Comparison of ENCODE assay signal across 13 cellular contexts in genomic region chr16:73743665-73744496, GRCh38.
A peak's percentile ranks its signal among the peaks of the same experiment; 100 is the strongest.
DNase-seq lines count a peak whose midpoint lies in the region; ATAC-seq and TF ChIP-seq lines count a peak whose summit lies in the region.
"Had no signal": no experiment of that assay in that cellular context is flagged by ENCODE, and none has a peak within 500 bp of the region (broad histone marks: within the 10 kb centered on the region; RNA-seq: fewer than 3 reads in every experiment).

No MANE protein-coding gene starts in this region.

- no peak overlapping the region for H3K14ac ChIP-seq in IMR-90 (replicated peaks; ENCODE audit: low read depth, low read length)

- H4K91ac ChIP-seq in IMR-90 (ENCODE audit: insufficient read depth, low read depth, low read length), result no peak overlapping the region

- no peaks in the 10 kb centered on the region for H3K36me3 Mint-ChIP-seq in neural crest cell (ENCODE audit: low read depth)

- H3K27ac ChIP-seq in IMR-90 (ENCODE audit: insufficient read depth, low read length) (no peak overlapping the region), right atrium auricular region (no peak overlapping the region)
- H3K27ac ChIP-seq: vagina had no signal

- peaks cover 8% of the 10 kb centered on the region for H3K9me3 Mint-ChIP-seq in neural crest cell

- no peak overlapping the region for H3K9ac ChIP-seq in IMR-90 (ENCODE audit: low read depth, low read length)

- BruUV-seq in IMR-90 (replicated peaks; lab: Mats Ljungman, UMichigan), result no TSS peak

- POLR2A ChIA-PET in IMR-90 (lab: Charles Lee; ENCODE audit: unreplicated experiment), result no interaction called here

- dilution Hi-C loops in IMR-90 (cut with HindIII; ENCODE audit: low sequenced_read_pairs, unreplicated experiment), result no loop called here

- H2BK20ac ChIP-seq in IMR-90 (ENCODE audit: low read depth, low read length), result no peak overlapping the region

- H3K4ac ChIP-seq in IMR-90 (ENCODE audit: low read depth, low read length), result no peak overlapping the region

- no peak for ATAC-seq in IMR-90 (ENCODE audit: low read depth)

- no peak for TF ChIP-seq CTCF in IMR-90 (conservative IDR thresholded peaks at IDR 0.05; ENCODE audit: low read depth, low read length)
- peak; percentile 26 for TF ChIP-seq CTCF in neural crest cell (conservative IDR thresholded peaks at IDR 0.05)
- no peak for TF ChIP-seq CTCF in GM20000 (IDR thresholded peaks at IDR 0.05; ENCODE audit: extremely low read depth, missing control alignments)
- TF ChIP-seq CTCF in right atrium auricular region (IDR thresholded peaks at IDR 0.05), result peak in 1 of 2 donors; percentile 17

- H3K9me1 ChIP-seq in IMR-90 (ENCODE audit: insufficient read depth, low read length), result no peaks in the 10 kb centered on the region

- H2AK5ac ChIP-seq in IMR-90 (ENCODE audit: low read depth, low read length), result no peak overlapping the region

- no peak overlapping the region for H3K4me2 ChIP-seq in IMR-90 (ENCODE audit: low read depth, low read length)

- H3K4me1 ChIP-seq in IMR-90 (ENCODE audit: control insufficient read depth, insufficient read depth, low read length), result no peaks in the 10 kb centered on the region
- H3K4me1 ChIP-seq in right atrium auricular region, result no peaks in the 10 kb centered on the region
- H3K4me1 ChIP-seq: vagina had no signal

- no peak overlapping the region for H2BK5ac ChIP-seq in IMR-90 (ENCODE audit: low read depth, low read length, poor library complexity, severe bottlenecking)

- CTCF ChIA-PET in IMR-90 (lab: Yijun Ruan, JAX), result interaction anchor here (0.8 kb wide), 1 partner anchor 26 kb away, joined by 3 read pairs; no protein-coding TSS in a partner anchor

- no peak overlapping the region for H3K4me3 Mint-ChIP-seq in neural crest cell
- H3K4me3 Mint-ChIP-seq: activated B cell treated with CpG ODN at 0.5 μM for 24 hours had no signal

- no peak overlapping the region for H4K8ac ChIP-seq in IMR-90 (ENCODE audit: low read depth in 2 of 2, low read length in 2 of 2)

- H4K20me1 ChIP-seq in IMR-90 (ENCODE audit: insufficient read depth, low read length), result no peaks in the 10 kb centered on the region

- in situ Hi-C loops in IMR-90 (cut with MboI; ENCODE audit: low sequenced_read_pairs), result no loop called here

- no peak overlapping the region for H2AFZ ChIP-seq in IMR-90 (replicated peaks; ENCODE audit: low read length, poor library complexity)

- H2BK15ac ChIP-seq in IMR-90 (ENCODE audit: low read depth, low read length), result no peak overlapping the region

- H3K4me1 Mint-ChIP-seq in neural crest cell, result peaks cover 3% of the 10 kb centered on the region
- H3K4me1 Mint-ChIP-seq: activated B cell treated with CpG ODN at 0.5 μM for 24 hours had no signal

- 80% methylated on average over 4 of the region's 11 CpGs; no CpG with 5 or more reads in 1 of the 2 experiments for WGBS in IMR-90 (ENCODE audit: extremely low coverage in 2 of 2, insufficient read length in 1 of 2), 2 experiments

- H3K4me3 ChIP-seq in IMR-90 (ENCODE audit: insufficient read depth, low read depth, low read length), result no peak overlapping the region
- no peak overlapping the region for H3K4me3 ChIP-seq in right atrium auricular region
- H3K4me3 ChIP-seq: vagina had no signal

- no peak overlapping the region for H2AK9ac ChIP-seq in IMR-90 (replicated peaks; ENCODE audit: low read depth, low read length, poor library complexity)

- H3K18ac ChIP-seq in IMR-90 (ENCODE audit: low read depth, low read length), result no peak overlapping the region

- H3K36me3 ChIP-seq in IMR-90 (ENCODE audit: control insufficient read depth, insufficient read depth, low read length) (no peaks in the 10 kb centered on the region), right atrium auricular region (no peaks in the 10 kb centered on the region)
- H3K36me3 ChIP-seq: vagina had no signal

- peak; percentile 9 for DNase-seq in NCI-H345 (lab: John Stamatoyannopoulos, UW)
- no peak for DNase-seq in NCI-H345 treated with DMSO at 0.1 percent for 48 hours (lab: John Stamatoyannopoulos, UW; ENCODE audit: unreplicated experiment)
- DNase-seq in IMR-90, result no peak
- peak; percentile 9 for DNase-seq in UCSD-AML1 (lab: John Stamatoyannopoulos, UW; ENCODE audit: unreplicated experiment)
- no peak for DNase-seq in neural crest cell (ENCODE audit: low read depth, low spot score)
- no peak for DNase-seq in NCI-H1436 treated with DMSO at 0.1 percent for 48 hours (lab: John Stamatoyannopoulos, UW)
- no peak for DNase-seq in GM20000 (ENCODE audit: low spot score)
- no peak for DNase-seq in right atrium auricular region (ENCODE audit: low spot score)
- DNase-seq: activated B cell treated with CpG ODN at 0.5 μM for 24 hours; activated T-cell treated with anti-CD3 and anti-CD28 coated beads, Interleukin-2, amount 50 U/mL, for 48 hours; NCI-H524; occipital lobe had no signal

- no peaks in the 10 kb centered on the region for H3K27me3 Mint-ChIP-seq in neural crest cell (ENCODE audit: low read depth)
- H3K27me3 Mint-ChIP-seq: activated B cell treated with CpG ODN at 0.5 μM for 24 hours had no signal

- H3K27me3 ChIP-seq in IMR-90 (ENCODE audit: control insufficient read depth, insufficient read depth, low read length) (no peaks in the 10 kb centered on the region), right atrium auricular region (no peaks in the 10 kb centered on the region)
- H3K27me3 ChIP-seq: vagina had no signal

- no peak for TF ChIP-seq POLR2A in IMR-90 (IDR thresholded peaks at IDR 0.05; ENCODE audit: low read depth, low read length)

- H2BK120ac ChIP-seq in IMR-90 (ENCODE audit: low read depth, low read length), result no peak overlapping the region

- H3K9me3 ChIP-seq in IMR-90 (ENCODE audit: control insufficient read depth, insufficient read depth, low read length), result no peaks in the 10 kb centered on the region
- H3K9me3 ChIP-seq in right atrium auricular region, result peaks cover 0 to 15% of the 10 kb centered on the region in 2 donors
- H3K9me3 ChIP-seq: vagina had no signal

- H3K79me1 ChIP-seq in IMR-90 (ENCODE audit: low read depth in 1 of 2, low read length in 2 of 2), result no peaks in the 10 kb centered on the region

- no peak overlapping the region for H3K56ac ChIP-seq in IMR-90 (ENCODE audit: extremely low read depth, insufficient read depth, low read length)

- no peak overlapping the region for H4K5ac ChIP-seq in IMR-90 (ENCODE audit: low read depth, low read length)

- TF ChIP-seq RAD21 in IMR-90 (IDR thresholded peaks at IDR 0.05; ENCODE audit: low read length), result no peak

- no peak overlapping the region for H3K27ac Mint-ChIP-seq in neural crest cell (ENCODE audit: unreplicated experiment)
- H3K27ac Mint-ChIP-seq: activated B cell treated with CpG ODN at 0.5 μM for 24 hours had no signal

- intact Hi-C loops in IMR-90 (cut with micrococcal nuclease), result no loop called here

- no peak overlapping the region for H3K23ac ChIP-seq in IMR-90 (ENCODE audit: low read depth, low read length)

TF ChIP-seq in IMR-90, 13 proteins besides CTCF, POLR2A, EP300 and RAD21:
- TF ChIP-seq MAFK (IDR thresholded peaks at IDR 0.05; ENCODE audit: low read depth, low read length) (peak; percentile 78), CEBPB (IDR thresholded peaks at IDR 0.05; ENCODE audit: low read depth, low read length) (no peak), MXI1 (IDR thresholded peaks at IDR 0.05; ENCODE audit: borderline replicate concordance, low read depth, low read length) (no peak), FOS (IDR thresholded peaks at IDR 0.05; ENCODE audit: low read depth, low read length) (no peak), MAZ (IDR thresholded peaks at IDR 0.05; ENCODE audit: borderline replicate concordance, low read depth, low read length) (no peak)

Comparison
In these comparisons a context has a peak if more than half of its experiments do, and no peak if none do; other contexts are left out.
1. DNase-seq: peak in NCI-H345 (single experiment) and UCSD-AML1 (single experiment); none in NCI-H345 treated with DMSO at 0.1 percent for 48 hours (single experiment), IMR-90 (single experiment), neural crest cell (single experiment), NCI-H1436 treated with DMSO at 0.1 percent for 48 hours (single experiment), GM20000 (single experiment) and right atrium auricular region (single experiment).